ENCODE assay signal across 13 cellular contexts in genomic region chr3:41600616-41601015, GRCh38.
"Had no signal": no experiment of that assay in that cellular context is flagged by ENCODE, and none has a peak within 500 bp of the region (broad histone marks: within the 10 kb centered on the region; RNA-seq: fewer than 3 reads in every experiment).

No MANE protein-coding gene starts in this region.

- H3K9me3 ChIP-seq: sigmoid colon, tibial artery had no signal

- DNase-seq: activated CD4-positive, alpha-beta T cell treated with anti-CD3 and anti-CD28 coated beads for 1 hour; activated effector memory CD4-positive, alpha-beta T cell treated with anti-CD3 and anti-CD28 coated beads, Interleukin-2, amount 50 U/mL, for 16 hours; activated T-cell treated with anti-CD3 and anti-CD28 coated beads, Interleukin-2, amount 50 U/mL, for 72 hours; amniotic stem cell; brain microvascular endothelial cell; sigmoid colon; stimulated activated CD4-positive, alpha-beta T cell treated with anti-CD3 and anti-CD28 coated beads, Interleukin-12 subunit alpha, Interleukin-12 subunit beta, amount 100 ng/mL, for 4 hours; stimulated activated CD4-positive, alpha-beta T cell treated with anti-CD3 and anti-CD28 coated beads, Interleukin-1b, Interleukin-23, amount 100 ng/mL, for 48 hours; stimulated activated CD8-positive, alpha-beta memory T cell treated with anti-CD3 and anti-CD28 coated beads, Interleukin-4, amount 100 ng/mL, for 48 hours; stimulated activated naive CD4-positive, alpha-beta T cell; tibial artery had no signal

- ATAC-seq: activated T-cell treated with anti-CD3 and anti-CD28 coated beads, Interleukin-2, amount 50 U/mL, for 72 hours had no signal

- H3K27me3 ChIP-seq: brain microvascular endothelial cell, sigmoid colon, tibial artery had no signal

- H3K4me3 ChIP-seq: coronary artery, lung, sigmoid colon, tibial artery had no signal

- H3K36me3 ChIP-seq: brain microvascular endothelial cell, sigmoid colon, tibial artery had no signal
